8 cellular contexts compared by ENCODE assay signal in the genomic region with DNA sequence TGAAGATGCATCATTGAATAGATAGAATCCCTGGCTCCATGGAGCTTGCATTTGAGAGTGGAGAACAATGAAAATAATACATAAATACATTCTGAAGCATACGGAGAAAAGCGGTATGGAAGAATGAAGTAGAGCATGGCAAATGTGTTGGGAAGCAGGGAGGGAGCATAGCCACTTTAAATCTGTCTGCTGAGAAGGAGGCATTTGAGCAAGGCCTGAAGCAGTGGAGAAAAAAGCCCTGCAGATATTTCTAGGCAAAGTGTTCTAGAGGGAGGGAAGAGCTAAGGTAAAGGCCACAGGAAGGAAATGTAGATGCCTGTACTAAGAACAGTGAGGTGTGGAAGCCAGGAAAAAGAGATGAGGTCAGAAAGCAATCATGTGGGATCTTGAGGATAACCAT.
"Had no signal": no experiment of that assay in that cellular context is flagged by ENCODE, and none has a peak within 500 bp of the region (broad histone marks: within the 10 kb centered on the region; RNA-seq: fewer than 3 reads in every experiment).

No MANE protein-coding gene starts in this region.

- DNase-seq: GDM1, GF-D8 had no signal

- H3K4me3 ChIP-seq: GM12878 had no signal

- ATAC-seq: GM12878 had no signal

- FAIRE-seq: G401.6, GM12878, GM12891, GM12892, GM18507, GM19239 had no signal
